ENCODE assay signal across 17 cellular contexts in the genomic region with DNA sequence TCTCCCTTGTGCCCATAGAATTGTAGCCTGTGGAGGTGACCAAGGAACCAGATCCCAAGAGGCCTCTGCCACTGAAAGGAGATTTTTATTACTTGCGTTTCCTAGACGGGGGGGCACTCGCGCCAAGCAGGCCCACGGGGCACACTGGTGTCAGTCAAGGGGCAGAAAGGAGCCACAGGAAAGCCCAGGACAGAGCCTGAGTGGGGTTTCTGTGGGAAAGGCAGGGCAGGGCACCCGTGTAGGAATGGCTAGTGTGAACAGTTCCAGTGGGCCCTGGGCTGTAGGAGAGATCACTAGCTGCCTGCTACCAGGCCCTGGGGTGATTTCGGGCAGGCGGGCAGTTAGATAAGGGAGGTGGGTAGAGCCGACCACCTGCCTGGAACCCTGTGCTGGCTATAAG.
DNase-seq lines count a peak whose midpoint lies in the region; ATAC-seq and TF ChIP-seq lines count a peak whose summit lies in the region.
"Had no signal": no experiment of that assay in that cellular context is flagged by ENCODE, and none has a peak within 500 bp of the region (broad histone marks: within the 10 kb centered on the region; RNA-seq: fewer than 3 reads in every experiment).

No MANE protein-coding gene starts in this region.

- ATAC-seq in activated CD8-positive, alpha-beta memory T cell treated with anti-CD3 and anti-CD28 coated beads, Interleukin-2, amount 10 ng/mL, durations not matched to agents 7 days and 5 days: no peak
- no peak for ATAC-seq in GM19328 (IDR thresholded peaks at IDR 0.05; ENCODE audit: unreplicated experiment)
- ATAC-seq: CD8-positive, alpha-beta T cell had no signal

- peak; percentile 33 for DNase-seq in activated CD8-positive, alpha-beta memory T cell treated with anti-CD3 and anti-CD28 coated beads, Interleukin-2, amount 10 ng/mL, durations not matched to agents 7 days and 5 days
- DNase-seq in activated CD8-positive, alpha-beta memory T cell treated with anti-CD3 and anti-CD28 coated beads for 24 hours: no peak
- DNase-seq in RWPE1 (ENCODE audit: low spot score): no peak
- DNase-seq in endodermal cell: peak; percentile 27
- DNase-seq in osteocyte (ENCODE audit: extremely low spot score, unreplicated experiment): peak; percentile 75
- DNase-seq in NCI-H2107 treated with DMSO at 0.1 percent for 48 hours (lab: John Stamatoyannopoulos, UW; ENCODE audit: unreplicated experiment): no peak
- no peak for DNase-seq in nucleus accumbens (lab: John Stamatoyannopoulos, UW)
- DNase-seq: COR-L47, DMS153, DND-41, GDM1, HCEC 1CT, HFFc6 had no signal

- no peaks in the 10 kb centered on the region for H3K9me3 Mint-ChIP-seq in activated CD8-positive, alpha-beta memory T cell treated with anti-CD3 and anti-CD28 coated beads, Interleukin-2, amount 10 ng/mL, durations not matched to agents 7 days and 5 days (ENCODE audit: low read depth)
- no peaks in the 10 kb centered on the region for H3K9me3 Mint-ChIP-seq in endodermal cell
- no peaks in the 10 kb centered on the region for H3K9me3 Mint-ChIP-seq in osteocyte (ENCODE audit: unreplicated experiment)
- H3K9me3 Mint-ChIP-seq: CD14-positive monocyte; CD8-positive, alpha-beta T cell; HFFc6 had no signal

- no peaks in the 10 kb centered on the region for H3K36me3 ChIP-seq in endodermal cell (ENCODE audit: control insufficient read depth, insufficient read depth, low read length)

- no peak overlapping the region for H3K4me3 ChIP-seq in endodermal cell (ENCODE audit: low read length)

- no peaks in the 10 kb centered on the region for H3K4me1 ChIP-seq in endodermal cell (ENCODE audit: control insufficient read depth, insufficient read depth, low read length)

- H3K4me1 Mint-ChIP-seq in activated CD8-positive, alpha-beta memory T cell treated with anti-CD3 and anti-CD28 coated beads, Interleukin-2, amount 10 ng/mL, durations not matched to agents 7 days and 5 days: peaks cover 6% of the 10 kb centered on the region
- H3K4me1 Mint-ChIP-seq in endodermal cell (peaks cover 1% of the 10 kb centered on the region), osteocyte (ENCODE audit: unreplicated experiment) (peaks cover 41% of the 10 kb centered on the region)

- H3K9me3 ChIP-seq in endodermal cell (ENCODE audit: control insufficient read depth, low read length): no peaks in the 10 kb centered on the region

- 81 to 84% methylated on average over 7 to 9 of the region's 9 CpGs for WGBS in endodermal cell (ENCODE audit: insufficient coverage in 1 of 2, insufficient read length in 1 of 2), 2 experiments

- no peaks in the 10 kb centered on the region for H3K27me3 Mint-ChIP-seq in activated CD8-positive, alpha-beta memory T cell treated with anti-CD3 and anti-CD28 coated beads, Interleukin-2, amount 10 ng/mL, durations not matched to agents 7 days and 5 days
- H3K27me3 Mint-ChIP-seq in endodermal cell (ENCODE audit: insufficient read depth) (no peaks in the 10 kb centered on the region), osteocyte (ENCODE audit: unreplicated experiment) (no peaks in the 10 kb centered on the region)

- H3K27ac Mint-ChIP-seq in activated CD8-positive, alpha-beta memory T cell treated with anti-CD3 and anti-CD28 coated beads, Interleukin-2, amount 10 ng/mL, durations not matched to agents 7 days and 5 days: no peak overlapping the region
- H3K27ac Mint-ChIP-seq in endodermal cell (no peak overlapping the region), osteocyte (ENCODE audit: unreplicated experiment) (no peak overlapping the region)
- H3K27ac Mint-ChIP-seq: CD8-positive, alpha-beta T cell; HFFc6 had no signal

- H3K27ac ChIP-seq in RWPE1 (0 out of 2 replicates have a peak overlapping the region, but pooled peaks have one; percentile 9), endodermal cell (ENCODE audit: low read depth, low read length) (no peak overlapping the region)
- H3K27ac ChIP-seq: 22Rv1 had no signal

- H3K4me3 Mint-ChIP-seq in activated CD8-positive, alpha-beta memory T cell treated with anti-CD3 and anti-CD28 coated beads, Interleukin-2, amount 10 ng/mL, durations not matched to agents 7 days and 5 days: no peak overlapping the region
- H3K4me3 Mint-ChIP-seq in endodermal cell (no peak overlapping the region), osteocyte (ENCODE audit: unreplicated experiment) (no peak overlapping the region)
- H3K4me3 Mint-ChIP-seq: CD14-positive monocyte; CD8-positive, alpha-beta T cell; HFFc6 had no signal

- no peak overlapping the region for H3K9ac ChIP-seq in endodermal cell (ENCODE audit: extremely low read depth, low read length, poor library complexity, severe bottlenecking)

- TF ChIP-seq CTCF in RWPE1 (conservative IDR thresholded peaks at IDR 0.05; ENCODE audit: low read depth) (no peak), endodermal cell (conservative IDR thresholded peaks at IDR 0.05) (no peak), osteocyte (IDR thresholded peaks at IDR 0.05) (no peak)

- POLR2A ChIA-PET in RWPE1 (lab: Yijun Ruan, JAX; ENCODE audit: low non-redundant PET): no interaction called here

- no peaks in the 10 kb centered on the region for H3K27me3 ChIP-seq in endodermal cell (ENCODE audit: control insufficient read depth, insufficient read depth, low read length, poor library complexity, severe bottlenecking)

- CTCF ChIA-PET in activated CD8-positive, alpha-beta memory T cell treated with anti-CD3 and anti-CD28 coated beads, Interleukin-2, amount 10 ng/mL, durations not matched to agents 7 days and 5 days (lab: Charles Lee): interaction anchor here (4.5 kb wide), 1 partner anchor 8 kb away, joined by 23 read pairs; no protein-coding TSS in a partner anchor
- CTCF ChIA-PET in RWPE1 (lab: Yijun Ruan, JAX): no interaction called here

- H3K36me3 Mint-ChIP-seq in activated CD8-positive, alpha-beta memory T cell treated with anti-CD3 and anti-CD28 coated beads, Interleukin-2, amount 10 ng/mL, durations not matched to agents 7 days and 5 days: no peaks in the 10 kb centered on the region
- H3K36me3 Mint-ChIP-seq in endodermal cell (ENCODE audit: low read depth) (peaks cover 2% of the 10 kb centered on the region), osteocyte (ENCODE audit: unreplicated experiment) (peaks cover 29% of the 10 kb centered on the region)

Comparison
In these comparisons a context has a peak if more than half of its experiments do, and no peak if none do; other contexts are left out.
1. DNase-seq: peak in activated CD8-positive, alpha-beta memory T cell treated with anti-CD3 and anti-CD28 coated beads, Interleukin-2, amount 10 ng/mL, durations not matched to agents 7 days and 5 days (single experiment), endodermal cell (single experiment) and osteocyte (single experiment); none in activated CD8-positive, alpha-beta memory T cell treated with anti-CD3 and anti-CD28 coated beads for 24 hours (single experiment), RWPE1 (single experiment), NCI-H2107 treated with DMSO at 0.1 percent for 48 hours (single experiment) and nucleus accumbens (0 of 56).